23 cellular contexts compared by ENCODE assay signal in genomic region chr16:51615141-51615540, GRCh38.
"Had no signal": no experiment of that assay in that cellular context is flagged by ENCODE, and none has a peak within 500 bp of the region (broad histone marks: within the 10 kb centered on the region; RNA-seq: fewer than 3 reads in every experiment).

No MANE protein-coding gene starts in this region.

- H2AFZ ChIP-seq: parathyroid adenoma had no signal

- H3K79me2 ChIP-seq: parathyroid adenoma had no signal

- H3K9me3 Mint-ChIP-seq: nephron progenitor cell had no signal

- H3K4me2 ChIP-seq: smooth muscle cell had no signal

- FAIRE-seq: islet of Langerhans had no signal

- H3K9me3 ChIP-seq: gastrocnemius medialis, right lobe of liver, stomach, thyroid gland had no signal

- H3K9ac ChIP-seq: parathyroid adenoma had no signal

- H3K4me1 Mint-ChIP-seq: naive thymus-derived CD8-positive, alpha-beta T cell; stimulated activated effector memory CD8-positive, alpha-beta T cell treated with anti-CD3 and anti-CD28 coated beads, Interleukin-12 subunit alpha, Interleukin-12 subunit beta, amount 100 ng/mL, for 72 hours had no signal

- DNase-seq: cerebellar nuclear complex; cortex of kidney; effector CD4-positive, alpha-beta T cell; foreskin fibroblast; gastrocnemius medialis; head of caudate nucleus; left cardiac atrium; left lung; naive thymus-derived CD8-positive, alpha-beta T cell; nephron progenitor cell; right lobe of liver; stimulated activated CD4-positive, alpha-beta T cell treated with anti-CD3 and anti-CD28 coated beads, Interleukin-12 subunit alpha, Interleukin-12 subunit beta, amount 100 ng/mL, for 4 hours; stimulated activated CD4-positive, alpha-beta T cell treated with anti-CD3 and anti-CD28 coated beads, Interleukin-1b, Interleukin-23, amount 100 ng/mL, for 48 hours; stimulated activated CD4-positive, alpha-beta T cell treated with anti-CD3 and anti-CD28 coated beads, Interleukin-4, amount 100 ng/mL, for 1 hour; stimulated activated naive CD4-positive, alpha-beta T cell treated with Interleukin-2 at 50 U/mL for 16 hours; stomach; thyroid gland; trophoblast cell had no signal

- H3K4me3 ChIP-seq: gastrocnemius medialis, left lung, right lobe of liver, smooth muscle cell, stomach, thyroid gland had no signal

- H3K27me3 ChIP-seq: gastrocnemius medialis, left lung, right lobe of liver, stomach, thyroid gland had no signal

- H3K27me3 Mint-ChIP-seq: progenitor cell of endocrine pancreas had no signal

- H3K27ac Mint-ChIP-seq: naive thymus-derived CD8-positive, alpha-beta T cell; nephron progenitor cell; progenitor cell of endocrine pancreas; stimulated activated effector memory CD8-positive, alpha-beta T cell treated with anti-CD3 and anti-CD28 coated beads, Interleukin-12 subunit alpha, Interleukin-12 subunit beta, amount 100 ng/mL, for 72 hours had no signal

- H3K36me3 Mint-ChIP-seq: naive thymus-derived CD8-positive, alpha-beta T cell; stimulated activated effector memory CD8-positive, alpha-beta T cell treated with anti-CD3 and anti-CD28 coated beads, Interleukin-12 subunit alpha, Interleukin-12 subunit beta, amount 100 ng/mL, for 72 hours had no signal

- ATAC-seq: gastrocnemius medialis; left cardiac atrium; left lung; naive thymus-derived CD8-positive, alpha-beta T cell; right lobe of liver; stimulated activated effector memory CD8-positive, alpha-beta T cell treated with anti-CD3 and anti-CD28 coated beads, Interleukin-12 subunit alpha, Interleukin-12 subunit beta, amount 100 ng/mL, for 72 hours had no signal

- H3K4me1 ChIP-seq: gastrocnemius medialis, left lung, parathyroid adenoma, right lobe of liver, stomach, thyroid gland had no signal

- H3K27ac ChIP-seq: gastrocnemius medialis, left lung, parathyroid adenoma, right lobe of liver, stomach, thyroid gland had no signal

- H3K36me3 ChIP-seq: gastrocnemius medialis, left lung, right lobe of liver, stomach, thyroid gland had no signal

- H3K4me3 Mint-ChIP-seq: naive thymus-derived CD8-positive, alpha-beta T cell; nephron progenitor cell; stimulated activated effector memory CD8-positive, alpha-beta T cell treated with anti-CD3 and anti-CD28 coated beads, Interleukin-12 subunit alpha, Interleukin-12 subunit beta, amount 100 ng/mL, for 72 hours had no signal
